Comparison of ENCODE assay signal across 1 cellular context in genomic region chr5:133658327-133658726, GRCh38.
TF ChIP-seq lines count a peak whose summit lies in the region.

No MANE protein-coding gene starts in this region.

TF ChIP-seq in SK-N-SH, 30 proteins besides CTCF, POLR2A, EP300 and RAD21 (continued from another document):
- TF ChIP-seq, protein P1, sequence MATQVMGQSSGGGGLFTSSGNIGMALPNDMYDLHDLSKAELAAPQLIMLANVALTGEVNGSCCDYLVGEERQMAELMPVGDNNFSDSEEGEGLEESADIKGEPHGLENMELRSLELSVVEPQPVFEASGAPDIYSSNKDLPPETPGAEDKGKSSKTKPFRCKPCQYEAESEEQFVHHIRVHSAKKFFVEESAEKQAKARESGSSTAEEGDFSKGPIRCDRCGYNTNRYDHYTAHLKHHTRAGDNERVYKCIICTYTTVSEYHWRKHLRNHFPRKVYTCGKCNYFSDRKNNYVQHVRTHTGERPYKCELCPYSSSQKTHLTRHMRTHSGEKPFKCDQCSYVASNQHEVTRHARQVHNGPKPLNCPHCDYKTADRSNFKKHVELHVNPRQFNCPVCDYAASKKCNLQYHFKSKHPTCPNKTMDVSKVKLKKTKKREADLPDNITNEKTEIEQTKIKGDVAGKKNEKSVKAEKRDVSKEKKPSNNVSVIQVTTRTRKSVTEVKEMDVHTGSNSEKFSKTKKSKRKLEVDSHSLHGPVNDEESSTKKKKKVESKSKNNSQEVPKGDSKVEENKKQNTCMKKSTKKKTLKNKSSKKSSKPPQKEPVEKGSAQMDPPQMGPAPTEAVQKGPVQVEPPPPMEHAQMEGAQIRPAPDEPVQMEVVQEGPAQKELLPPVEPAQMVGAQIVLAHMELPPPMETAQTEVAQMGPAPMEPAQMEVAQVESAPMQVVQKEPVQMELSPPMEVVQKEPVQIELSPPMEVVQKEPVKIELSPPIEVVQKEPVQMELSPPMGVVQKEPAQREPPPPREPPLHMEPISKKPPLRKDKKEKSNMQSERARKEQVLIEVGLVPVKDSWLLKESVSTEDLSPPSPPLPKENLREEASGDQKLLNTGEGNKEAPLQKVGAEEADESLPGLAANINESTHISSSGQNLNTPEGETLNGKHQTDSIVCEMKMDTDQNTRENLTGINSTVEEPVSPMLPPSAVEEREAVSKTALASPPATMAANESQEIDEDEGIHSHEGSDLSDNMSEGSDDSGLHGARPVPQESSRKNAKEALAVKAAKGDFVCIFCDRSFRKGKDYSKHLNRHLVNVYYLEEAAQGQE (IDR thresholded peaks at IDR 0.05; ENCODE audit: low read depth, low read length): no peak
- TF ChIP-seq TCF12 (IDR thresholded peaks at IDR 0.05) (no peak), CHD2 (IDR thresholded peaks at IDR 0.05; ENCODE audit: low read length, partially characterized antibody) (no peak), IRF3 (IDR thresholded peaks at IDR 0.05; ENCODE audit: low read depth, low read length) (no peak), TAF1 (IDR thresholded peaks at IDR 0.05; ENCODE audit: borderline replicate concordance, low read depth, low read length) (no peak), ZBTB33 (IDR thresholded peaks at IDR 0.05; ENCODE audit: borderline replicate concordance, low read depth) (no peak), FOSL2 (IDR thresholded peaks at IDR 0.05; ENCODE audit: borderline replicate concordance, low read depth) (no peak), RFX5 (IDR thresholded peaks at IDR 0.05; ENCODE audit: low read length) (no peak), YY1 (IDR thresholded peaks at IDR 0.05; ENCODE audit: low read depth) (no peak), FOXM1 (IDR thresholded peaks at IDR 0.05; ENCODE audit: low read depth) (no peak), EZH2phosphoT487 (IDR thresholded peaks at IDR 0.05; ENCODE audit: borderline replicate concordance, low read depth) (no peak), SIN3A (IDR thresholded peaks at IDR 0.05; ENCODE audit: borderline replicate concordance, low read depth, low read length) (no peak)
- TF ChIP-seq, protein P2, sequence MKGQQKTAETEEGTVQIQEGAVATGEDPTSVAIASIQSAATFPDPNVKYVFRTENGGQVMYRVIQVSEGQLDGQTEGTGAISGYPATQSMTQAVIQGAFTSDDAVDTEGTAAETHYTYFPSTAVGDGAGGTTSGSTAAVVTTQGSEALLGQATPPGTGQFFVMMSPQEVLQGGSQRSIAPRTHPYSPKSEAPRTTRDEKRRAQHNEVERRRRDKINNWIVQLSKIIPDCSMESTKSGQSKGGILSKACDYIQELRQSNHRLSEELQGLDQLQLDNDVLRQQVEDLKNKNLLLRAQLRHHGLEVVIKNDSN (IDR thresholded peaks at IDR 0.05; ENCODE audit: borderline replicate concordance, low read depth): no peak
- TF ChIP-seq, protein P3, sequence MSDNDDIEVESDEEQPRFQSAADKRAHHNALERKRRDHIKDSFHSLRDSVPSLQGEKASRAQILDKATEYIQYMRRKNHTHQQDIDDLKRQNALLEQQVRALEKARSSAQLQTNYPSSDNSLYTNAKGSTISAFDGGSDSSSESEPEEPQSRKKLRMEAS (IDR thresholded peaks at IDR 0.05; ENCODE audit: low read depth): no peak
